Comparison of ENCODE assay signal across 8 cellular contexts in genomic region chr5:78984611-78985406, GRCh38. TPM values are rescaled to one million over a fixed set of nuclear protein-coding genes. Genes with fewer than 3 reads are reported as not detected.
DNase-seq lines count a peak whose midpoint lies in the region; ATAC-seq and TF ChIP-seq lines count a peak whose summit lies in the region.

ARSB (minus strand) TSS chr5:78985310; CDS start chr5:78985248, 62 bp downstream.

- H3K9me3 Mint-ChIP-seq in endothelial cell (ENCODE audit: unreplicated experiment): no peaks in the 10 kb centered on the region

- no peak for TF ChIP-seq CTCF in endothelial cell (IDR thresholded peaks at IDR 0.05; ENCODE audit: unreplicated experiment)

- H3K36me3 Mint-ChIP-seq in endothelial cell (ENCODE audit: low read depth, unreplicated experiment): no peaks in the 10 kb centered on the region

- peaks cover 14% of the 10 kb centered on the region for H3K4me1 Mint-ChIP-seq in endothelial cell (ENCODE audit: unreplicated experiment)

- H3K4me1 ChIP-seq in HUES48 (ENCODE audit: control insufficient read depth, insufficient read depth, low read length) (peaks cover 22% of the 10 kb centered on the region), NT2/D1 (ENCODE audit: insufficient read depth, insufficient read length) (peaks cover 1% of the 10 kb centered on the region)

- H3K9me3 ChIP-seq in HUES48 (ENCODE audit: control insufficient read depth, insufficient read depth, low read length) (no peaks in the 10 kb centered on the region), NT2/D1 (ENCODE audit: insufficient read depth, low read length) (no peaks in the 10 kb centered on the region)

- H3K27ac Mint-ChIP-seq in endothelial cell (ENCODE audit: unreplicated experiment): peak within 1 kb of the TSS; percentile 48

- in situ Hi-C loops in Caki2 (cut with HindIII; ENCODE audit: low pct_unique_long_range_greater_than_20kb, low sequenced_read_pairs): no loop called here

- no peaks in the 10 kb centered on the region for H3K36me3 ChIP-seq in HUES48 (ENCODE audit: control insufficient read depth, insufficient read depth, low read length)
- no peaks in the 10 kb centered on the region for H3K36me3 ChIP-seq in NT2/D1 (ENCODE audit: insufficient read depth, insufficient read length, low read length)

- no peaks in the 10 kb centered on the region for H3K27me3 ChIP-seq in HUES48 (ENCODE audit: control insufficient read depth, insufficient read depth, low read length)
- H3K27me3 ChIP-seq in NT2/D1 (ENCODE audit: insufficient read depth, insufficient read length): peaks cover 5% of the 10 kb centered on the region

- DNase-seq in Caki2 (ENCODE audit: low read depth) (peak; percentile 90), NT2/D1 (ENCODE audit: low read depth, low spot score) (peak; percentile 57), endothelial cell (ENCODE audit: low spot score) (peak; percentile 87), midbrain (lab: John Stamatoyannopoulos, UW) (peak; percentile 90)
- DNase-seq in activated CD8-positive, alpha-beta memory T cell treated with anti-CD3 and anti-CD28 coated beads, Interleukin-2, amount 50 U/mL, for 4 hours: peak; percentile 78
- DNase-seq in stimulated activated CD8-positive, alpha-beta memory T cell treated with anti-CD3 and anti-CD28 coated beads, Interleukin-2, amount 100 ng/mL, for 48 hours (ENCODE audit: low read depth in 2 of 2): peak; percentile 69 to 70

- H3K27ac ChIP-seq in HUES48 (ENCODE audit: low read depth, low read length): peak within 1 kb of the TSS; percentile 94

- ATAC-seq in GM21390 (IDR thresholded peaks at IDR 0.05; ENCODE audit: unreplicated experiment): peak; percentile 48

- no peaks in the 10 kb centered on the region for H3K27me3 Mint-ChIP-seq in endothelial cell (ENCODE audit: unreplicated experiment)

- H3K4me3 ChIP-seq in HUES48 (ENCODE audit: low read depth, low read length) (peak within 1 kb of the TSS; percentile 71), NT2/D1 (ENCODE audit: insufficient read length, low read depth) (peak within 1 kb of the TSS; percentile 69)

- H3K4me3 Mint-ChIP-seq in endothelial cell (ENCODE audit: unreplicated experiment): peak within 1 kb of the TSS; percentile 93

- peak within 1 kb of the TSS; percentile 86 for H3K9ac ChIP-seq in HUES48 (ENCODE audit: low read depth, low read length)
- peak within 1 kb of the TSS; percentile 90 for H3K9ac ChIP-seq in NT2/D1 (ENCODE audit: insufficient read length, low read depth)

RNA-seq across cellular contexts. Expression of gene ARSB, which starts in this region (rescaled TPM):
- total RNA-seq in Caki2 (2014; rRNA removed; shearing (Covaris generic); ENCODE audit: low replicate concordance): 9.6 and 11.9 TPM in 2 replicates
- 19.3 TPM for total RNA-seq in endothelial cell (ENCODE audit: unreplicated experiment)

Comparison
In these comparisons a context has a peak if more than half of its experiments do, and no peak if none do; other contexts are left out.
1. Peak in every context shown above with its lines: DNase-seq, ATAC-seq, H3K4me3 ChIP-seq and H3K27ac ChIP-seq.